1 cellular context compared by ENCODE assay signal in the genomic region with DNA sequence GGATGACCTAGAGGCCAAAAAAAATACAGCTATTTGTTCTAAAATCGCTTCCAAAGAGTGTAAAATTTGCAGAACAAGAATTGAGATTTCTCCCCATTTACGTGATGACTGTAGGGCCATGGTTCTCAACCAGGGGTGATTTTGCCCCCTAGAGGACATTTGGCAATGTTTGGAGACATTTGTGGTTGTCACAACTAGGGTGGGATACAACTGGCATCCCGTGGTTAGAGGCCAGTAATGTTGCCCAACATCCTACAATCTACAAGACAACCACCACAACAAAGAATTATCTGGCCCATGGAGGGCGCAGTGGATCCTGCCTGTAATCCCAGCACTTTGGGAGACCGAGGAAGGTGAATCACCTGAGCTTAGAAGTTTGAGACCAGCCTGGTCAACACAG.
TF ChIP-seq lines count a peak whose summit lies in the region.

No MANE protein-coding gene starts in this region.

TF ChIP-seq in IMR-90, 13 proteins besides CTCF, POLR2A, EP300 and RAD21:
- TF ChIP-seq MAZ (IDR thresholded peaks at IDR 0.05; ENCODE audit: borderline replicate concordance, low read depth, low read length) (no peak), MXI1 (IDR thresholded peaks at IDR 0.05; ENCODE audit: borderline replicate concordance, low read depth, low read length) (no peak), CHD1 (IDR thresholded peaks at IDR 0.05; ENCODE audit: low read depth, low read length) (no peak), BHLHE40 (IDR thresholded peaks at IDR 0.05; ENCODE audit: low read depth, low read length) (no peak), CEBPB (IDR thresholded peaks at IDR 0.05; ENCODE audit: low read depth, low read length) (peak; percentile 19; the same call in 1 of the 2 replicates), NFE2L2 (IDR thresholded peaks at IDR 0.05; ENCODE audit: low read depth, low read length) (no peak), MAFK (IDR thresholded peaks at IDR 0.05; ENCODE audit: low read depth, low read length) (no peak), RFX5 (IDR thresholded peaks at IDR 0.05; ENCODE audit: low read depth, low read length) (no peak)
